ENCODE assay signal across 8 cellular contexts in genomic region chr11:74592063-74592440, GRCh38. TPM values are rescaled to one million over a fixed set of nuclear protein-coding genes. Genes with fewer than 3 reads are reported as not detected.
A peak's percentile ranks its signal among the peaks of the same experiment; 100 is the strongest.
DNase-seq lines count a peak whose midpoint lies in the region; ATAC-seq lines count a peak whose summit lies in the region.

No MANE protein-coding gene starts in this region.

- peak overlapping the region; percentile 91; the same call in 1 of the 2 replicates for H3K4me3 ChIP-seq in iPS DF 6.9 (ENCODE audit: low read length)

- no peak for ATAC-seq in stimulated activated effector memory CD8-positive, alpha-beta T cell treated with anti-CD3 and anti-CD28 coated beads, Interleukin-12 subunit alpha, Interleukin-12 subunit beta, amount 100 ng/mL, for 72 hours

- no peak overlapping the region for H3K27ac ChIP-seq in iPS DF 6.9 (ENCODE audit: low read length)

- H3K36me3 Mint-ChIP-seq in activated CD4-positive, alpha-beta T cell treated with anti-CD3 and anti-CD28 coated beads, Interleukin-2, amount 10 ng/mL, durations not matched to agents 7 days and 5 days (ENCODE audit: low read depth), result peaks cover 32% of the 10 kb centered on the region
- peaks cover 20% of the 10 kb centered on the region for H3K36me3 Mint-ChIP-seq in activated T-helper 1 cell treated with anti-CD3 and anti-CD28 coated beads, Interleukin-12 subunit alpha, Interleukin-12 subunit beta, Interleukin-2, Interleukin-4 antibody, amounts not matched to agents 30 ng/mL and 10 ng/mL and 1 ng/mL, durations not matched to agents 14 hours and 24 hours and 36 hours (ENCODE audit: low read depth)
- peaks cover 39% of the 10 kb centered on the region for H3K36me3 Mint-ChIP-seq in stimulated activated effector memory CD8-positive, alpha-beta T cell treated with anti-CD3 and anti-CD28 coated beads, Interleukin-12 subunit alpha, Interleukin-12 subunit beta, amount 100 ng/mL, for 72 hours

- no CpG with 5 or more reads among the region's 7 CpGs for WGBS in iPS DF 6.9 (ENCODE audit: insufficient coverage, insufficient read length)

- H3K9me3 Mint-ChIP-seq in activated CD4-positive, alpha-beta T cell treated with anti-CD3 and anti-CD28 coated beads, Interleukin-2, amount 10 ng/mL, durations not matched to agents 7 days and 5 days, result no peaks in the 10 kb centered on the region
- H3K9me3 Mint-ChIP-seq in activated T-helper 1 cell treated with anti-CD3 and anti-CD28 coated beads, Interleukin-12 subunit alpha, Interleukin-12 subunit beta, Interleukin-2, Interleukin-4 antibody, amounts not matched to agents 30 ng/mL and 10 ng/mL and 1 ng/mL, durations not matched to agents 14 hours and 24 hours and 36 hours, result no peaks in the 10 kb centered on the region
- no peaks in the 10 kb centered on the region for H3K9me3 Mint-ChIP-seq in stimulated activated effector memory CD8-positive, alpha-beta T cell treated with anti-CD3 and anti-CD28 coated beads, Interleukin-12 subunit alpha, Interleukin-12 subunit beta, amount 100 ng/mL, for 72 hours

- peaks cover 33% of the 10 kb centered on the region for H3K4me1 Mint-ChIP-seq in activated CD4-positive, alpha-beta T cell treated with anti-CD3 and anti-CD28 coated beads, Interleukin-2, amount 10 ng/mL, durations not matched to agents 7 days and 5 days
- H3K4me1 Mint-ChIP-seq in activated T-helper 1 cell treated with anti-CD3 and anti-CD28 coated beads, Interleukin-12 subunit alpha, Interleukin-12 subunit beta, Interleukin-2, Interleukin-4 antibody, amounts not matched to agents 30 ng/mL and 10 ng/mL and 1 ng/mL, durations not matched to agents 14 hours and 24 hours and 36 hours (ENCODE audit: low read depth), result peaks cover 30% of the 10 kb centered on the region
- H3K4me1 Mint-ChIP-seq in stimulated activated effector memory CD8-positive, alpha-beta T cell treated with anti-CD3 and anti-CD28 coated beads, Interleukin-12 subunit alpha, Interleukin-12 subunit beta, amount 100 ng/mL, for 72 hours, result peaks cover 22% of the 10 kb centered on the region

- H3K27me3 Mint-ChIP-seq in activated CD4-positive, alpha-beta T cell treated with anti-CD3 and anti-CD28 coated beads, Interleukin-2, amount 10 ng/mL, durations not matched to agents 7 days and 5 days, result peaks cover 7% of the 10 kb centered on the region
- H3K27me3 Mint-ChIP-seq in activated T-helper 1 cell treated with anti-CD3 and anti-CD28 coated beads, Interleukin-12 subunit alpha, Interleukin-12 subunit beta, Interleukin-2, Interleukin-4 antibody, amounts not matched to agents 30 ng/mL and 10 ng/mL and 1 ng/mL, durations not matched to agents 14 hours and 24 hours and 36 hours (ENCODE audit: insufficient read depth), result peaks cover 3% of the 10 kb centered on the region

- no peak for DNase-seq in activated CD4-positive, alpha-beta T cell treated with anti-CD3 and anti-CD28 coated beads, Interleukin-2, amount 10 ng/mL, durations not matched to agents 7 days and 5 days
- DNase-seq in activated CD4-positive, alpha-beta T cell treated with anti-CD3 and anti-CD28 coated beads, Interleukin-2, amount 50 U/mL, for 4 hours, result no peak
- DNase-seq in activated T-helper 1 cell treated with anti-CD3 and anti-CD28 coated beads, Interleukin-12 subunit alpha, Interleukin-12 subunit beta, Interleukin-2, Interleukin-4 antibody, amounts not matched to agents 30 ng/mL and 10 ng/mL and 1 ng/mL, durations not matched to agents 14 hours and 24 hours and 36 hours (ENCODE audit: low spot score), result no peak
- DNase-seq in iPS DF 6.9 (ENCODE audit: low read depth, low spot score) (no peak), RPMI8226 (no peak), RKO (ENCODE audit: low spot score) (no peak), NK-92 (lab: John Stamatoyannopoulos, UW; ENCODE audit: unreplicated experiment) (no peak)
- DNase-seq in stimulated activated effector memory CD8-positive, alpha-beta T cell treated with anti-CD3 and anti-CD28 coated beads, Interleukin-12 subunit alpha, Interleukin-12 subunit beta, amount 100 ng/mL, for 72 hours (ENCODE audit: low spot score in 2 of 2), result no peak

- no peaks in the 10 kb centered on the region for H3K36me3 ChIP-seq in iPS DF 6.9 (ENCODE audit: control insufficient read depth, insufficient read depth, low read length)

- CTCF ChIA-PET in activated CD4-positive, alpha-beta T cell treated with anti-CD3 and anti-CD28 coated beads, Interleukin-2, amount 10 ng/mL, durations not matched to agents 7 days and 5 days (lab: Charles Lee), result interaction anchor here (0.8 kb wide), 1 partner anchor 11 kb away, joined by 4 read pairs; no protein-coding TSS in a partner anchor

- peak overlapping the region; percentile 92 for H3K27ac Mint-ChIP-seq in activated CD4-positive, alpha-beta T cell treated with anti-CD3 and anti-CD28 coated beads, Interleukin-2, amount 10 ng/mL, durations not matched to agents 7 days and 5 days
- no peak overlapping the region for H3K27ac Mint-ChIP-seq in activated T-helper 1 cell treated with anti-CD3 and anti-CD28 coated beads, Interleukin-12 subunit alpha, Interleukin-12 subunit beta, Interleukin-2, Interleukin-4 antibody, amounts not matched to agents 30 ng/mL and 10 ng/mL and 1 ng/mL, durations not matched to agents 14 hours and 24 hours and 36 hours
- peak overlapping the region; percentile 96 for H3K27ac Mint-ChIP-seq in stimulated activated effector memory CD8-positive, alpha-beta T cell treated with anti-CD3 and anti-CD28 coated beads, Interleukin-12 subunit alpha, Interleukin-12 subunit beta, amount 100 ng/mL, for 72 hours

- H3K4me1 ChIP-seq in iPS DF 6.9 (ENCODE audit: control insufficient read depth, insufficient read depth, low read length), result no peaks in the 10 kb centered on the region

- H3K9me3 ChIP-seq in iPS DF 6.9 (ENCODE audit: control insufficient read depth, insufficient read depth, low read length), result no peaks in the 10 kb centered on the region

- POLR2A ChIA-PET in activated CD4-positive, alpha-beta T cell treated with anti-CD3 and anti-CD28 coated beads, Interleukin-2, amount 10 ng/mL, durations not matched to agents 7 days and 5 days (lab: Charles Lee), result interaction anchor here (1.1 kb wide), 1 partner anchor 11 kb away, joined by 3 read pairs; no protein-coding TSS in a partner anchor

- H3K27me3 ChIP-seq in iPS DF 6.9 (ENCODE audit: control insufficient read depth, insufficient read depth, low read length), result no peaks in the 10 kb centered on the region

- intact Hi-C loops in activated T-helper 1 cell treated with anti-CD3 and anti-CD28 coated beads, Interleukin-12 subunit alpha, Interleukin-12 subunit beta, Interleukin-2, Interleukin-4 antibody, amounts not matched to agents 30 ng/mL and 10 ng/mL and 1 ng/mL, durations not matched to agents 14 hours and 24 hours and 36 hours (cut with micrococcal nuclease), result loop anchor here (1.0 to 10.0 kb wide), 9 partner anchors 99 to 1780 kb away; partner anchors contain the start of genes ATG16L2, C2CD3, COA4 and LIPT2

- peak overlapping the region; percentile 94 for H3K4me3 Mint-ChIP-seq in activated CD4-positive, alpha-beta T cell treated with anti-CD3 and anti-CD28 coated beads, Interleukin-2, amount 10 ng/mL, durations not matched to agents 7 days and 5 days
- peak overlapping the region; percentile 100 for H3K4me3 Mint-ChIP-seq in activated T-helper 1 cell treated with anti-CD3 and anti-CD28 coated beads, Interleukin-12 subunit alpha, Interleukin-12 subunit beta, Interleukin-2, Interleukin-4 antibody, amounts not matched to agents 30 ng/mL and 10 ng/mL and 1 ng/mL, durations not matched to agents 14 hours and 24 hours and 36 hours
- H3K4me3 Mint-ChIP-seq in stimulated activated effector memory CD8-positive, alpha-beta T cell treated with anti-CD3 and anti-CD28 coated beads, Interleukin-12 subunit alpha, Interleukin-12 subunit beta, amount 100 ng/mL, for 72 hours, result peak overlapping the region; percentile 95

RNA-seq across cellular contexts. Expression of gene POLD3, which starts 0.3 kb away (rescaled TPM):
- total RNA-seq in activated CD4-positive, alpha-beta T cell treated with anti-CD3 and anti-CD28 coated beads, Interleukin-2, amount 10 ng/mL, durations not matched to agents 7 days and 5 days, result 10 to 100 TPM; 52.6 to 57.0 TPM
- total RNA-seq in activated T-helper 1 cell treated with anti-CD3 and anti-CD28 coated beads, Interleukin-12 subunit alpha, Interleukin-12 subunit beta, Interleukin-2, Interleukin-4 antibody, amounts not matched to agents 30 ng/mL and 10 ng/mL and 1 ng/mL, durations not matched to agents 14 hours and 24 hours and 36 hours, result 50.1 and 52.7 TPM in 2 replicates
